ENCODE assay signal across 12 cellular contexts in the genomic region with DNA sequence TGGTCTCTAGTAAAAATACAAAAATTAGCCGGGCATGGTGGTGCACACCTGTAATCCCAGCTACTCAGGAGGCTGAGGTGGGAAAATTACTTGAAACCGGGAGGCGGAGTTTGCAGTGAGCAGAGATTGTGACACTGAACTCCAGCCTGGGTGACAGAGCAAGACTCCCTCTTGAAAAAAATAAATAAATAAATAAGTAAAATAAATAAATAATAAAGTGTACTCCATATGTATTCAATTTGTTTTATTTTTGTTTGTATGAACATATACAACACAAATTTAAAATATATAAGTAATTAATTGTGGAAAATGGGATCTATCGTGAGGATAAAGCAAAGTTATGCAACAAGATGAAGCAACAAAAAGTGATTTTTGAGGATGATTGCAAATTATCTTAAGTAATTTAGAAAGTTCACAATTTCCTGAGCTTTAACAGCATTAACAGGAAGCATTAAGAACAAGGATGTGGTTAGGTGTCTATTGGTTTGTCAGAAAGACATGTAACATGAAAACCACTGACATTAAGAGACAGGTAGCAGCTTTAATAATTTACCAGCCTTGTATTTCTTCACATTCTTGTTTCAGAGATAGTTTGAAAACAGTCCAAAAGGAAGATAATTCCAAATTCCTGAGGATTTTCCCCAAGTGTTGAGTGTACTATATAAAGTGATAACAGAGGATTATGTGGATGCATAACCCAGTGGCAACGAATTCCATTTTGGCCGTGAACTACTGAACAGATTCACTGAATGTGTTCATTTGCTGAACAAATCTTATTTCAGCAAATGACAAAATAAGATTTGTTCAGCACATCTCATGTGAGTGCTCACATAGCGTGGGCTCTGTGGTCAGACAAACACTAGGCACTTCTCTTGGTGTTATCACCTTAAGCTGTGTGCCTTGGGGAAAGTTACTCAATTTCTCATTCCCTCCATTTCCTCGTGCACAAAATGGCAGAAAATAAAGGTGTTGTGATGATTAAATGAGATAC.
A peak's percentile ranks its signal among the peaks of the same experiment; 100 is the strongest.
DNase-seq lines count a peak whose midpoint lies in the region; ATAC-seq and TF ChIP-seq lines count a peak whose summit lies in the region.
"Had no signal": no experiment of that assay in that cellular context is flagged by ENCODE, and none has a peak within 500 bp of the region (broad histone marks: within the 10 kb centered on the region; RNA-seq: fewer than 3 reads in every experiment).

No MANE protein-coding gene starts in this region.

- 77% methylated on average over 8 of the region's 8 CpGs for WGBS in transverse colon (ENCODE audit: low coverage in 1 of 2), 2 donors

- no peak for TF ChIP-seq CTCF in transverse colon (IDR thresholded peaks at IDR 0.05)
- TF ChIP-seq CTCF in GM10248 (IDR thresholded peaks at IDR 0.05; ENCODE audit: control extremely low read depth, extremely low read depth, low read depth, missing control alignments), result no peak

- in situ Hi-C loops in KBM-7 (cut with MboI; ENCODE audit: low pct_unique_long_range_greater_than_20kb, low sequenced_read_pairs) (loop anchor here (25.0 kb wide), 1 partner anchor 203 kb away; no protein-coding TSS in a partner anchor), transverse colon (cut with MboI; ENCODE audit: low pct_ligation_motif_present in 1 of 4, low pct_unique_long_range_greater_than_20kb in 1 of 4, low sequenced_read_pairs in 3 of 4) (no loop called here)

- intact Hi-C loops in transverse colon (cut with DNase I; ENCODE audit: low total_unique reads), result no loop called here

- TF ChIP-seq POLR2A in transverse colon (IDR thresholded peaks at IDR 0.05), result no peak

- POLR2A ChIA-PET in GM10248 (lab: Yijun Ruan, JAX), result no interaction called here

- no peak for DNase-seq in activated T-cell treated with anti-CD3 and anti-CD28 coated beads, Interleukin-2, amount 50 U/mL, for 72 hours
- DNase-seq in activated T-cell treated with anti-CD3 and anti-CD28 coated beads, Interleukin-2, amount 50 U/mL, for 48 hours, result no peak
- peak; percentile 55 for DNase-seq in KBM-7
- no peak for DNase-seq in activated naive CD8-positive, alpha-beta T cell treated with anti-CD3 and anti-CD28 coated beads, Interleukin-2, amount 50 U/mL, for 24 hours
- DNase-seq in transverse colon, result no peak
- no peak for DNase-seq in NCI-H1417 (lab: John Stamatoyannopoulos, UW)
- DNase-seq in stimulated activated naive CD4-positive, alpha-beta T cell treated with Interleukin-2 at 50 U/mL for 16 hours (lab: John Stamatoyannopoulos, UW), result no peak
- DNase-seq in GM10248 (ENCODE audit: extremely low spot score), result no peak
- DNase-seq: NCI-H510A treated with DMSO at 0.1 percent for 48 hours, pancreas had no signal

- H3K9me3 Mint-ChIP-seq in activated T-cell treated with anti-CD3 and anti-CD28 coated beads, Interleukin-2, amount 50 U/mL, for 72 hours, result peaks cover 23 to 39% of the 10 kb centered on the region in 2 donors
- peaks cover 58% of the 10 kb centered on the region for H3K9me3 Mint-ChIP-seq in activated naive CD8-positive, alpha-beta T cell treated with anti-CD3 and anti-CD28 coated beads, Interleukin-2, amount 50 U/mL, for 24 hours

- H3K9me3 ChIP-seq in transverse colon, result no peaks in the 10 kb centered on the region
- H3K9me3 ChIP-seq: pancreas had no signal

- peaks cover 18% of the 10 kb centered on the region for H3K4me1 Mint-ChIP-seq in activated T-cell treated with anti-CD3 and anti-CD28 coated beads, Interleukin-2, amount 50 U/mL, for 72 hours (ENCODE audit: low read depth)
- H3K4me1 Mint-ChIP-seq in activated naive CD8-positive, alpha-beta T cell treated with anti-CD3 and anti-CD28 coated beads, Interleukin-2, amount 50 U/mL, for 24 hours, result peaks cover 66% of the 10 kb centered on the region

- H3K4me3 ChIP-seq in transverse colon, result no peak overlapping the region
- H3K4me3 ChIP-seq: pancreas had no signal

- no peaks in the 10 kb centered on the region for H3K27me3 ChIP-seq in transverse colon
- H3K27me3 ChIP-seq: pancreas had no signal

- H3K27me3 Mint-ChIP-seq in activated T-cell treated with anti-CD3 and anti-CD28 coated beads, Interleukin-2, amount 50 U/mL, for 72 hours (ENCODE audit: low read depth), result no peaks in the 10 kb centered on the region
- H3K27me3 Mint-ChIP-seq in activated naive CD8-positive, alpha-beta T cell treated with anti-CD3 and anti-CD28 coated beads, Interleukin-2, amount 50 U/mL, for 24 hours, result no peaks in the 10 kb centered on the region
- H3K27me3 Mint-ChIP-seq: dendritic cell treated with granulocyte-macrophage colony-stimulating factor and Interleukin-4, amounts not matched to agents 40 ng/mL and 50 ng/mL, for 4 days had no signal

- TF ChIP-seq EP300 in transverse colon (IDR thresholded peaks at IDR 0.05; ENCODE audit: low read depth), result no peak

- H3K36me3 ChIP-seq in transverse colon, result no peaks in the 10 kb centered on the region
- H3K36me3 ChIP-seq: pancreas had no signal

- peak overlapping the region; percentile 1 to 45 (median 41) for H3K27ac ChIP-seq in transverse colon
- H3K27ac ChIP-seq: pancreas, VCaP had no signal

- H3K27ac Mint-ChIP-seq in activated T-cell treated with anti-CD3 and anti-CD28 coated beads, Interleukin-2, amount 50 U/mL, for 72 hours, result peak overlapping the region; percentile 80
- peak overlapping the region; percentile 86 for H3K27ac Mint-ChIP-seq in activated naive CD8-positive, alpha-beta T cell treated with anti-CD3 and anti-CD28 coated beads, Interleukin-2, amount 50 U/mL, for 24 hours
- H3K27ac Mint-ChIP-seq: dendritic cell treated with granulocyte-macrophage colony-stimulating factor and Interleukin-4, amounts not matched to agents 40 ng/mL and 50 ng/mL, for 4 days had no signal

- no peaks in the 10 kb centered on the region for H3K4me1 ChIP-seq in transverse colon
- H3K4me1 ChIP-seq: pancreas had no signal

- H3K36me3 Mint-ChIP-seq in activated T-cell treated with anti-CD3 and anti-CD28 coated beads, Interleukin-2, amount 50 U/mL, for 72 hours (ENCODE audit: insufficient read depth in 2 of 2), result peaks cover 36 to 66% of the 10 kb centered on the region in 2 donors
- peaks cover 67% of the 10 kb centered on the region for H3K36me3 Mint-ChIP-seq in activated naive CD8-positive, alpha-beta T cell treated with anti-CD3 and anti-CD28 coated beads, Interleukin-2, amount 50 U/mL, for 24 hours (ENCODE audit: low read depth)

- H3K4me3 Mint-ChIP-seq in activated T-cell treated with anti-CD3 and anti-CD28 coated beads, Interleukin-2, amount 50 U/mL, for 72 hours, result peak overlapping the region; percentile 10 to 49
- peak overlapping the region; percentile 26 for H3K4me3 Mint-ChIP-seq in activated naive CD8-positive, alpha-beta T cell treated with anti-CD3 and anti-CD28 coated beads, Interleukin-2, amount 50 U/mL, for 24 hours
- H3K4me3 Mint-ChIP-seq: dendritic cell treated with granulocyte-macrophage colony-stimulating factor and Interleukin-4, amounts not matched to agents 40 ng/mL and 50 ng/mL, for 4 days had no signal

- CTCF ChIA-PET in GM10248 (lab: Yijun Ruan, JAX), result interaction anchor here (1.2 to 1.7 kb wide), 3 partner anchors 8 to 39 kb away, joined by 3 to 4 read pairs (median 4); no protein-coding TSS in a partner anchor

- peak; percentile 54 for ATAC-seq in activated T-cell treated with anti-CD3 and anti-CD28 coated beads, Interleukin-2, amount 50 U/mL, for 72 hours (replicated peaks in 1 of 2)
- peak; percentile 59 for ATAC-seq in activated naive CD8-positive, alpha-beta T cell treated with anti-CD3 and anti-CD28 coated beads, Interleukin-2, amount 50 U/mL, for 24 hours
- ATAC-seq: pancreas had no signal
